1 cellular context compared by ENCODE assay signal in genomic region chr15:64249842-64250575, GRCh38.
TF ChIP-seq lines count a peak whose summit lies in the region.

No MANE protein-coding gene starts in this region.

TF ChIP-seq in GM23338, 12 proteins besides CTCF, POLR2A, EP300 and RAD21 (continued from another document):
- TF ChIP-seq ZNF462 (CRISPR knock-in tag; IDR thresholded peaks at IDR 0.05) (no peak), ZNF331 (CRISPR knock-in tag; IDR thresholded peaks at IDR 0.05; ENCODE audit: low read depth) (no peak)
